7 cellular contexts compared by ENCODE assay signal in genomic region chr6:71250050-71250689, GRCh38. TPM values are rescaled to one million over a fixed set of nuclear protein-coding genes. Genes with fewer than 3 reads are reported as not detected.
DNase-seq lines count a peak whose midpoint lies in the region; ATAC-seq, FAIRE-seq and TF ChIP-seq lines count a peak whose summit lies in the region.

No MANE protein-coding gene starts in this region.

- FAIRE-seq in bronchial epithelial cell (lab: Jason Lieb, UNC), result no peak
- FAIRE-seq in urothelium cell line (lab: Jason Lieb, UNC), result no peak
- FAIRE-seq in frontal cortex (lab: Jason Lieb, UNC), result no peak

- H3K4me1 ChIP-seq in lung (ENCODE audit: control insufficient read depth in 2 of 2, insufficient read depth in 2 of 2, low read length in 2 of 2), result peaks cover 2 to 7% of the 10 kb centered on the region in 2 donors

- 7 to 13% methylated on average over 4 of the region's 4 CpGs for WGBS in lung, 2 donors

- peaks cover 0 to 5% of the 10 kb centered on the region in 2 donors for H3K9me3 ChIP-seq in lung (ENCODE audit: control insufficient read depth in 2 of 2, insufficient read depth in 1 of 2, low read length in 1 of 2)

- ATAC-seq in lung (ENCODE audit: insufficient read depth, low FRiP score), result peak; percentile 70
- ATAC-seq in GM21515 (IDR thresholded peaks at IDR 0.05; ENCODE audit: unreplicated experiment), result no peak

- TF ChIP-seq CTCF in bronchial epithelial cell (IDR thresholded peaks at IDR 0.05; ENCODE audit: insufficient read depth, low read length, severe bottlenecking), result no peak
- no peak for TF ChIP-seq CTCF in lung (IDR thresholded peaks at IDR 0.05; ENCODE audit: control extremely low read depth, extremely low read depth)

- H3K4me3 ChIP-seq in bronchial epithelial cell (ENCODE audit: low read depth, low read length) (no peak overlapping the region), lung (no peak overlapping the region)

- peak; percentile 84 for DNase-seq in M059J (ENCODE audit: low read depth)
- peak; percentile 79 for DNase-seq in bronchial epithelial cell (ENCODE audit: low read depth)
- DNase-seq in lung (ENCODE audit: low spot score), result no peak
- DNase-seq in urothelium cell line (ENCODE audit: low spot score), result peak; percentile 26
- no peak for DNase-seq in frontal cortex (ENCODE audit: low spot score in 2 of 2)
- DNase-seq in SW480 (ENCODE audit: low spot score), result no peak

- peak overlapping the region in 1 of 2 donors; percentile 60 for H3K27ac ChIP-seq in lung (ENCODE audit: low read depth in 1 of 2, low read length in 1 of 2)

- H3K36me3 ChIP-seq in bronchial epithelial cell (ENCODE audit: control insufficient read depth, insufficient read depth, low read length) (no peaks in the 10 kb centered on the region), lung (ENCODE audit: control insufficient read depth in 2 of 2, insufficient read depth in 2 of 2, low read length in 2 of 2) (no peaks in the 10 kb centered on the region)

- H3K27me3 ChIP-seq in bronchial epithelial cell (ENCODE audit: control insufficient read depth, insufficient read depth, low read length) (no peaks in the 10 kb centered on the region), lung (ENCODE audit: control insufficient read depth, insufficient read depth) (no peaks in the 10 kb centered on the region)

RNA-seq across cellular contexts. Expression of gene OGFRL1, which starts 38.4 kb away (rescaled TPM):
- total RNA-seq in M059J (2014; rRNA removed; shearing (Covaris generic)), result 21.0 and 27.6 TPM in 2 replicates
- total RNA-seq in bronchial epithelial cell (10.0 and 20.4 TPM in 2 replicates), lung (10 to 100 TPM; 18.2 to 24.0 TPM), frontal cortex (23.2 TPM)
- polyA plus RNA-seq in lung, result 10 to 100 TPM in 1 of 2 donors, 1 to 10 TPM in 1; 6.7 to 11.0 TPM

Comparison
In these comparisons a context has a peak if more than half of its experiments do, and no peak if none do; other contexts are left out.
1. DNase-seq: peak in M059J (single experiment), bronchial epithelial cell (single experiment) and urothelium cell line (single experiment); none in lung (single experiment), frontal cortex (0 of 2) and SW480 (single experiment).